ENCODE assay signal across 10 cellular contexts in genomic region chr19:294341-294818, GRCh38. TPM values are rescaled to one million over a fixed set of nuclear protein-coding genes. Genes with fewer than 3 reads are reported as not detected.
DNase-seq lines count a peak whose midpoint lies in the region; ATAC-seq, FAIRE-seq and TF ChIP-seq lines count a peak whose summit lies in the region.
"Had no signal": no experiment of that assay in that cellular context is flagged by ENCODE, and none has a peak within 500 bp of the region (broad histone marks: within the 10 kb centered on the region; RNA-seq: fewer than 3 reads in every experiment).

No MANE protein-coding gene starts in this region.

- no peak for TF ChIP-seq CTCF in H1 (IDR thresholded peaks at IDR 0.05; ENCODE audit: control extremely low read depth in 1 of 3, insufficient read depth in 1 of 3, low read depth in 1 of 3, low read length in 3 of 3)
- TF ChIP-seq CTCF in nephron (IDR thresholded peaks at IDR 0.05; ENCODE audit: unreplicated experiment in 3 of 3) = no peak
- no peak for TF ChIP-seq CTCF in GM10266 (IDR thresholded peaks at IDR 0.05; ENCODE audit: control insufficient read depth, insufficient read depth, low read depth, missing control alignments)

- no peak overlapping the region for H3K56ac ChIP-seq in H1 (replicated peaks; ENCODE audit: insufficient read length, low read depth, low read length)

- no peak overlapping the region for H3K27ac ChIP-seq in H1 (ENCODE audit: low read depth, low read length)
- H3K27ac ChIP-seq: skin epidermis had no signal

- H3K4me3 ChIP-seq in HAP-1 (peak overlapping the region; percentile 20; the same call in 1 of the 2 replicates), H1 (ENCODE audit: extremely low read depth in 1 of 4, insufficient read depth in 2 of 4, low read depth in 3 of 4, low read length in 4 of 4) (peak overlapping the region in 2 of 4 experiments; percentile 29 to 51; a peak in 3 of 8 replicates)
- H3K4me3 ChIP-seq: skin epidermis had no signal

- H3K4ac ChIP-seq in H1 (replicated peaks; ENCODE audit: insufficient read length, low read depth, low read length) = no peak overlapping the region

- CTCF ChIA-PET in H1 (lab: Charles Lee; ENCODE audit: partially characterized antibody) = interaction anchor here (0.7 to 2.5 kb wide), 10 partner anchors 10 to 216 kb away, joined by 3 to 9 read pairs (median 3); no protein-coding TSS in a partner anchor

- no peak overlapping the region for H3K14ac ChIP-seq in H1 (ENCODE audit: insufficient read length)

- H3K9me3 Mint-ChIP-seq in nephron = no peaks in the 10 kb centered on the region

- H3K27me3 Mint-ChIP-seq in nephron (ENCODE audit: low read depth) = peaks cover 59% of the 10 kb centered on the region

- H3K4me2 ChIP-seq in H1 (ENCODE audit: insufficient read depth in 1 of 2, low read depth in 2 of 2, low read length in 2 of 2) = peak overlapping the region; percentile 38 to 80

- no peaks in the 10 kb centered on the region for H3K79me1 ChIP-seq in H1 (ENCODE audit: low read depth, low read length)

- no peak overlapping the region for H2BK120ac ChIP-seq in H1 (replicated peaks; ENCODE audit: low read depth, low read length)

- H4K8ac ChIP-seq in H1 (ENCODE audit: extremely low read depth, insufficient read depth, low read length) = no peak overlapping the region

- H2BK5ac ChIP-seq in H1 (ENCODE audit: low read depth, low read length) = 0 out of 2 replicates have a peak overlapping the region, but pooled peaks have one; percentile 61

- peak overlapping the region; percentile 62; the same call in 1 of the 2 replicates for H2BK12ac ChIP-seq in H1 (ENCODE audit: low read depth, low read length)

- TF ChIP-seq RAD21 in H1 (IDR thresholded peaks at IDR 0.05 in 1 of 2, conservative IDR thresholded peaks at IDR 0.05 in 1 of 2; ENCODE audit: low read depth in 2 of 2, low read length in 2 of 2) = no peak

- WGBS in H1 (ENCODE audit: extremely low coverage in 1 of 2, insufficient coverage in 1 of 2, insufficient read length in 1 of 2, insufficient replicate concordance in 2 of 2, low coverage in 1 of 2, low lambda C conversion rate in 2 of 2, missing lambda C conversion rate in 1 of 2), 2 experiments = 51% methylated on average over 22 of the region's 24 CpGs; no CpG with 5 or more reads in 1 of the 2 experiments

- in situ Hi-C loops in HAP-1 (cut with MboI; ENCODE audit: low sequenced_read_pairs) = no loop called here

- no peaks in the 10 kb centered on the region for H3K36me3 Mint-ChIP-seq in nephron (ENCODE audit: low read depth)

- ATAC-seq in HG02798 (IDR thresholded peaks at IDR 0.05; ENCODE audit: poor library complexity, unreplicated experiment) = no peak

- H3K23me2 ChIP-seq in H1 (ENCODE audit: low read depth, low read length) = peaks cover 2% of the 10 kb centered on the region; the same call in 1 of the 2 replicates

- FAIRE-seq in H1 (lab: Jason Lieb, UNC) = no peak

- H3K9ac ChIP-seq in H1 (replicated peaks in 1 of 4; ENCODE audit: extremely low read depth in 1 of 4, low read depth in 3 of 4, low read length in 3 of 4) = no peak overlapping the region

- H2AK5ac ChIP-seq in H1 (ENCODE audit: low read depth, low read length) = no peak overlapping the region

- no peak for TF ChIP-seq EP300 in H1 (IDR thresholded peaks at IDR 0.05; ENCODE audit: borderline replicate concordance in 1 of 2, low read depth in 2 of 2, low read length in 2 of 2)

- H3K79me2 ChIP-seq in H1 (ENCODE audit: control insufficient read depth in 1 of 2, insufficient read depth in 2 of 2, low read length in 2 of 2) = no peaks in the 10 kb centered on the region

- peak overlapping the region; percentile 34 for H3K18ac ChIP-seq in H1 (ENCODE audit: extremely low read depth, low read length)

- no peak overlapping the region for H2AFZ ChIP-seq in H1 (ENCODE audit: low read length)

- POLR2A ChIA-PET in H1 (lab: Charles Lee; ENCODE audit: partially characterized antibody) = interaction anchor here (0.7 to 5.6 kb wide), 5 partner anchors 11 to 50 kb away, joined by 3 to 38 read pairs (median 3); partner anchors contain the start of gene MIER2

- H3K36me3 ChIP-seq in HAP-1 (replicated peaks) (no peaks in the 10 kb centered on the region), H1 (ENCODE audit: control insufficient read depth in 2 of 4, insufficient read depth in 4 of 4, low read length in 3 of 4) (no peaks in the 10 kb centered on the region)

- H2BK15ac ChIP-seq in H1 (ENCODE audit: low read length) = peak overlapping the region; percentile 65; the same call in 1 of the 2 replicates

- H3K4me3 Mint-ChIP-seq in nephron = peak overlapping the region; percentile 62 to 71 (median 68)

- H3K9me3 ChIP-seq in HAP-1 = no peaks in the 10 kb centered on the region
- H3K9me3 ChIP-seq in H1 (ENCODE audit: insufficient read depth in 2 of 2, low read depth in 1 of 2, low read length in 1 of 2) = peaks cover 0 to 13% of the 10 kb centered on the region in 2 experiments; a peak in 1 of 4 replicates

- H3K4me1 Mint-ChIP-seq in nephron = peaks cover 19% of the 10 kb centered on the region

- no peak for TF ChIP-seq POLR2A in H1 (IDR thresholded peaks at IDR 0.05; ENCODE audit: control extremely low read depth in 1 of 2, low read depth in 2 of 2, low read length in 2 of 2)

- H3K27me3 ChIP-seq in HAP-1 (ENCODE audit: low read depth) (0 out of 2 replicates have a peak, but pooled peaks cover 4% of the 10 kb centered on the region), H1 (replicated peaks in 1 of 4; ENCODE audit: control insufficient read depth in 3 of 4, extremely low read depth in 1 of 4, insufficient read depth in 3 of 4, low read length in 3 of 4) (peaks cover 0 to 16% (median 8%) of the 10 kb centered on the region in 4 experiments; a peak in 3 of 7 replicates)

- H3K27ac Mint-ChIP-seq in nephron = no peak overlapping the region

- H3K23ac ChIP-seq in H1 (ENCODE audit: insufficient read length) = no peak overlapping the region

- no peaks in the 10 kb centered on the region for H4K20me1 ChIP-seq in H1 (replicated peaks in 1 of 2; ENCODE audit: control insufficient read depth in 1 of 2, insufficient read depth in 2 of 2, low read length in 2 of 2)

- peaks cover 6% of the 10 kb centered on the region for H3K4me1 ChIP-seq in HAP-1
- peaks cover 0 to 15% (median 13%) of the 10 kb centered on the region in 4 experiments; a peak in 6 of 7 replicates for H3K4me1 ChIP-seq in H1 (replicated peaks in 1 of 4; ENCODE audit: control insufficient read depth in 3 of 4, insufficient read depth in 4 of 4, low read length in 3 of 4)

- peak; percentile 61 for DNase-seq in AG08395 (ENCODE audit: low spot score)
- no peak for DNase-seq in HAP-1 (ENCODE audit: low spot score in 2 of 2)
- DNase-seq in H1 (ENCODE audit: low read depth in 1 of 2, low spot score in 2 of 2) = peak in 1 of 2 experiments; percentile 58
- DNase-seq in germinal center (ENCODE audit: low spot score) = no peak
- DNase-seq in NOMO-1 (lab: John Stamatoyannopoulos, UW; ENCODE audit: unreplicated experiment in 2 of 2) = no peak
- DNase-seq in GM10266 (ENCODE audit: extremely low spot score) = no peak
- DNase-seq: AML-193 had no signal

- H4K91ac ChIP-seq in H1 (replicated peaks; ENCODE audit: insufficient read length, low read length) = peak overlapping the region; percentile 25

- H2BK20ac ChIP-seq in H1 (ENCODE audit: low read length) = no peak overlapping the region

- no peak overlapping the region for H4K5ac ChIP-seq in H1 (ENCODE audit: insufficient read length, low read depth, low read length)

TF ChIP-seq in H1, 55 proteins besides CTCF, POLR2A, EP300 and RAD21:
- TF ChIP-seq RNF2 (IDR thresholded peaks at IDR 0.05; ENCODE audit: borderline replicate concordance, low read depth, low read length, missing control alignments, poor library complexity, severe bottlenecking) (peak; percentile 35), BCL11A (IDR thresholded peaks at IDR 0.05; ENCODE audit: low read depth in 2 of 2, low read length in 2 of 2) (no peak), SIRT6 (IDR thresholded peaks at IDR 0.05; ENCODE audit: low read length) (no peak), KDM5A (IDR thresholded peaks at IDR 0.05; ENCODE audit: low read length) (no peak), CHD1 (IDR thresholded peaks at IDR 0.05; ENCODE audit: low read depth, low read length) (no peak), CBX8 (IDR thresholded peaks at IDR 0.05; ENCODE audit: borderline replicate concordance, low read depth, low read length) (no peak), TCF12 (IDR thresholded peaks at IDR 0.05; ENCODE audit: low read depth, low read length) (no peak)

RNA-seq across cellular contexts. Expression of gene PLPP2, which starts 3.2 kb away (rescaled TPM):
- 98.6 and 101 TPM in 2 replicates for total RNA-seq in H1 (2021; fragmentation: NEBNext Ultra II Directional; extraction: Animal tissue kit (Norgen Biotek cat#: 25700))
- polyA plus RNA-seq in H1 (2011; rRNA removed) = 195 and 326 TPM in 2 replicates
- 162 TPM for polyA plus RNA-seq in H1 (2011; cell fraction: cytosol; rRNA removed)
- 254 TPM for polyA plus RNA-seq in H1 (2011; cell fraction: nucleus; rRNA removed)
- polyA plus RNA-seq in H1 (2012, experiment 1 of 2) = 91.4 to 160 TPM (median 142 TPM) in 4 replicates
- polyA plus RNA-seq in H1 (2012, experiment 2 of 2) = 177 TPM
- polyA plus RNA-seq in H1 (2013, experiment 1 of 2) = 85.7 TPM
- 84.2 TPM for polyA plus RNA-seq in H1 (2013, experiment 2 of 2)
- 63.2 and 112 TPM in 2 replicates for polyA minus RNA-seq in H1 (2011; rRNA and poly(A)+ RNA removed)
- polyA minus RNA-seq in H1 (2011; cell fraction: cytosol; rRNA and poly(A)+ RNA removed) = 56.9 TPM
- 43.8 TPM for polyA minus RNA-seq in H1 (2011; cell fraction: nucleus; rRNA and poly(A)+ RNA removed)

RNA-seq across cellular contexts. Expression of gene MIER2, which starts 50.2 kb away (rescaled TPM):
- total RNA-seq in H1 (2021; fragmentation: NEBNext Ultra II Directional; extraction: Animal tissue kit (Norgen Biotek cat#: 25700)) = 45.7 and 48.3 TPM in 2 replicates
- polyA plus RNA-seq in H1 (2011; rRNA removed) = 30.3 and 53.1 TPM in 2 replicates
- polyA plus RNA-seq in H1 (2011; cell fraction: cytosol; rRNA removed) = 23.4 TPM
- 73.3 TPM for polyA plus RNA-seq in H1 (2011; cell fraction: nucleus; rRNA removed)
- polyA plus RNA-seq in H1 (2012, experiment 1 of 2) = 44.7 to 62.6 TPM (median 54.6 TPM) in 4 replicates
- 23.4 TPM for polyA plus RNA-seq in H1 (2012, experiment 2 of 2)
- polyA plus RNA-seq in H1 (2013, experiment 1 of 2) = 29.9 TPM
- polyA plus RNA-seq in H1 (2013, experiment 2 of 2) = 30.9 TPM
- polyA minus RNA-seq in H1 (2011; rRNA and poly(A)+ RNA removed) = 72.4 and 80.0 TPM in 2 replicates
- polyA minus RNA-seq in H1 (2011; cell fraction: cytosol; rRNA and poly(A)+ RNA removed) = 28.2 TPM
- 54.0 TPM for polyA minus RNA-seq in H1 (2011; cell fraction: nucleus; rRNA and poly(A)+ RNA removed)
